Comparison of ENCODE assay signal across 30 cellular contexts in genomic region chr6:6505111-6505510, GRCh38.
DNase-seq lines count a peak whose midpoint lies in the region; ATAC-seq and TF ChIP-seq lines count a peak whose summit lies in the region.
"Had no signal": no experiment of that assay in that cellular context is flagged by ENCODE, and none has a peak within 500 bp of the region (broad histone marks: within the 10 kb centered on the region; RNA-seq: fewer than 3 reads in every experiment).

No MANE protein-coding gene starts in this region.

- peaks cover 16% of the 10 kb centered on the region for H3K9me3 Mint-ChIP-seq in MCF 10A (ENCODE audit: unreplicated experiment)
- no peaks in the 10 kb centered on the region for H3K9me3 Mint-ChIP-seq in dendritic cell treated with granulocyte-macrophage colony-stimulating factor and Interleukin-4, amounts not matched to agents 40 ng/mL and 50 ng/mL, for 4 days
- H3K9me3 Mint-ChIP-seq in stimulated activated naive B cell treated with anti-CD40 and anti-IgM and Interleukin-4, amounts not matched to agents 10 μg/mL and 1 μg/mL and 100 μg/mL, for 72 hours: peaks cover 0 to 1% of the 10 kb centered on the region in 2 donors
- no peaks in the 10 kb centered on the region for H3K9me3 Mint-ChIP-seq in activated CD4-positive, alpha-beta memory T cell treated with anti-CD3 and anti-CD28 coated beads for 36 hours
- H3K9me3 Mint-ChIP-seq: activated CD4-positive, alpha-beta T cell treated with anti-CD3 and anti-CD28 coated beads, Interleukin-2, amount 10 ng/mL, durations not matched to agents 24 days and 14 days; activated T-cell treated with anti-CD3 and anti-CD28 coated beads, Interleukin-2, amount 50 U/mL, for 24 hours; stimulated activated naive CD8-positive, alpha-beta T cell treated with anti-CD3 and anti-CD28 coated beads, Interleukin-15, Interleukin-2, amounts not matched to agents 100 ng/mL and 50 ng/mL, for 24 hours had no signal

- POLR2A ChIA-PET in MCF 10A (lab: Yijun Ruan, JAX): interaction anchor here (0.6 kb wide), 1 partner anchor 48 kb away, joined by 5 read pairs; no protein-coding TSS in a partner anchor
- POLR2A ChIA-PET in activated CD4-positive, alpha-beta memory T cell treated with anti-CD3 and anti-CD28 coated beads for 36 hours (lab: Charles Lee): no interaction called here

- H3K27me3 Mint-ChIP-seq in MCF 10A (ENCODE audit: insufficient read depth, unreplicated experiment): no peaks in the 10 kb centered on the region
- peaks cover 2% of the 10 kb centered on the region for H3K27me3 Mint-ChIP-seq in dendritic cell treated with granulocyte-macrophage colony-stimulating factor and Interleukin-4, amounts not matched to agents 40 ng/mL and 50 ng/mL, for 4 days
- peaks cover 0 to 6% of the 10 kb centered on the region in 2 donors for H3K27me3 Mint-ChIP-seq in stimulated activated naive B cell treated with anti-CD40 and anti-IgM and Interleukin-4, amounts not matched to agents 10 μg/mL and 1 μg/mL and 100 μg/mL, for 72 hours
- peaks cover 30% of the 10 kb centered on the region for H3K27me3 Mint-ChIP-seq in activated CD4-positive, alpha-beta memory T cell treated with anti-CD3 and anti-CD28 coated beads for 36 hours

- CTCF ChIA-PET in MCF 10A (lab: Yijun Ruan, JAX): no interaction called here
- CTCF ChIA-PET in activated CD4-positive, alpha-beta memory T cell treated with anti-CD3 and anti-CD28 coated beads for 36 hours (lab: Charles Lee): no interaction called here

- H3K9me3 ChIP-seq in breast epithelium (peaks cover 0 to 9% of the 10 kb centered on the region in 2 donors), OCI-LY1 (ENCODE audit: low read length) (peaks cover 11% of the 10 kb centered on the region; the same call in 1 of the 2 replicates)
- H3K9me3 ChIP-seq: left lung, SJCRH30, vagina had no signal

- no peaks in the 10 kb centered on the region for H3K4me1 Mint-ChIP-seq in MCF 10A (ENCODE audit: insufficient read depth, unreplicated experiment)
- H3K4me1 Mint-ChIP-seq in dendritic cell treated with granulocyte-macrophage colony-stimulating factor and Interleukin-4, amounts not matched to agents 40 ng/mL and 50 ng/mL, for 4 days (ENCODE audit: low read depth): peaks cover 68% of the 10 kb centered on the region
- peaks cover 2 to 5% of the 10 kb centered on the region in 2 donors for H3K4me1 Mint-ChIP-seq in stimulated activated naive B cell treated with anti-CD40 and anti-IgM and Interleukin-4, amounts not matched to agents 10 μg/mL and 1 μg/mL and 100 μg/mL, for 72 hours
- no peaks in the 10 kb centered on the region for H3K4me1 Mint-ChIP-seq in activated CD4-positive, alpha-beta memory T cell treated with anti-CD3 and anti-CD28 coated beads for 36 hours (ENCODE audit: low read depth)
- H3K4me1 Mint-ChIP-seq: activated CD4-positive, alpha-beta T cell treated with anti-CD3 and anti-CD28 coated beads, Interleukin-2, amount 10 ng/mL, durations not matched to agents 24 days and 14 days; CD4-positive, alpha-beta memory T cell; neural crest cell had no signal

- H3K4me1 ChIP-seq in breast epithelium: no peaks in the 10 kb centered on the region
- H3K4me1 ChIP-seq in OCI-LY1 (ENCODE audit: insufficient read depth, low read length, severe bottlenecking): peaks cover 4% of the 10 kb centered on the region
- H3K4me1 ChIP-seq: left lung, right atrium auricular region, SJCRH30, vagina had no signal

- H3K4me3 ChIP-seq in breast epithelium (no peak overlapping the region), OCI-LY1 (ENCODE audit: low read depth, low read length, poor library complexity, severe bottlenecking) (no peak overlapping the region)
- H3K4me3 ChIP-seq: left lung, right atrium auricular region, SJCRH30, smooth muscle cell, vagina had no signal

- H3K36me3 Mint-ChIP-seq in MCF 10A (ENCODE audit: insufficient read depth, unreplicated experiment): no peaks in the 10 kb centered on the region
- no peaks in the 10 kb centered on the region for H3K36me3 Mint-ChIP-seq in dendritic cell treated with granulocyte-macrophage colony-stimulating factor and Interleukin-4, amounts not matched to agents 40 ng/mL and 50 ng/mL, for 4 days (ENCODE audit: low read depth)
- H3K36me3 Mint-ChIP-seq in stimulated activated naive B cell treated with anti-CD40 and anti-IgM and Interleukin-4, amounts not matched to agents 10 μg/mL and 1 μg/mL and 100 μg/mL, for 72 hours: peaks cover 0 to 3% of the 10 kb centered on the region in 2 donors
- H3K36me3 Mint-ChIP-seq in activated CD4-positive, alpha-beta memory T cell treated with anti-CD3 and anti-CD28 coated beads for 36 hours: no peaks in the 10 kb centered on the region
- H3K36me3 Mint-ChIP-seq: activated naive CD8-positive, alpha-beta T cell; CD4-positive, alpha-beta memory T cell had no signal

- TF ChIP-seq CTCF in MCF 10A (IDR thresholded peaks at IDR 0.05; ENCODE audit: unreplicated experiment) (peak; percentile 11), breast epithelium (IDR thresholded peaks at IDR 0.05) (no peak), OCI-LY1 (IDR thresholded peaks at IDR 0.05; ENCODE audit: low read length) (peak; percentile 55; the same call in 1 of the 2 replicates)

- no TSS peak for BruUV-seq in MCF 10A (replicated peaks; lab: Mats Ljungman, UMichigan)

- H3K9ac ChIP-seq in OCI-LY1 (ENCODE audit: low read length): no peak overlapping the region

- H3K27ac Mint-ChIP-seq in MCF 10A (ENCODE audit: low read depth, unreplicated experiment): no peak overlapping the region
- peak overlapping the region; percentile 67 for H3K27ac Mint-ChIP-seq in dendritic cell treated with granulocyte-macrophage colony-stimulating factor and Interleukin-4, amounts not matched to agents 40 ng/mL and 50 ng/mL, for 4 days
- H3K27ac Mint-ChIP-seq in stimulated activated naive B cell treated with anti-CD40 and anti-IgM and Interleukin-4, amounts not matched to agents 10 μg/mL and 1 μg/mL and 100 μg/mL, for 72 hours: peak overlapping the region; percentile 38
- H3K27ac Mint-ChIP-seq in activated CD4-positive, alpha-beta memory T cell treated with anti-CD3 and anti-CD28 coated beads for 36 hours: no peak overlapping the region
- H3K27ac Mint-ChIP-seq: activated CD4-positive, alpha-beta T cell treated with anti-CD3 and anti-CD28 coated beads, Interleukin-2, amount 10 ng/mL, durations not matched to agents 24 days and 14 days; activated naive CD8-positive, alpha-beta T cell; activated T-cell treated with anti-CD3 and anti-CD28 coated beads, Interleukin-2, amount 50 U/mL, for 24 hours; CD4-positive, alpha-beta memory T cell; stimulated activated naive CD8-positive, alpha-beta T cell treated with anti-CD3 and anti-CD28 coated beads, Interleukin-15, Interleukin-2, amounts not matched to agents 100 ng/mL and 50 ng/mL, for 24 hours had no signal

- H3K27ac ChIP-seq in breast epithelium: no peak overlapping the region
- no peak overlapping the region for H3K27ac ChIP-seq in OCI-LY1 (ENCODE audit: low read depth, low read length, poor library complexity, severe bottlenecking)
- H3K27ac ChIP-seq: left lung, right atrium auricular region, SJCRH30, vagina, VCaP had no signal

- no peak overlapping the region for H2AFZ ChIP-seq in OCI-LY1 (ENCODE audit: low read length)

- no peak for ATAC-seq in stimulated activated naive B cell treated with anti-CD40 and anti-IgM and Interleukin-4, amounts not matched to agents 10 μg/mL and 1 μg/mL and 100 μg/mL, for 72 hours (replicated peaks)
- ATAC-seq: left lung had no signal

- no peaks in the 10 kb centered on the region for H3K9me2 ChIP-seq in OCI-LY1 (ENCODE audit: low read depth, low read length)

- H3K79me2 ChIP-seq in OCI-LY1 (ENCODE audit: insufficient read depth, low read length): no peaks in the 10 kb centered on the region

- no peak overlapping the region for H3K4me3 Mint-ChIP-seq in MCF 10A (ENCODE audit: unreplicated experiment)
- no peak overlapping the region for H3K4me3 Mint-ChIP-seq in dendritic cell treated with granulocyte-macrophage colony-stimulating factor and Interleukin-4, amounts not matched to agents 40 ng/mL and 50 ng/mL, for 4 days
- no peak overlapping the region for H3K4me3 Mint-ChIP-seq in stimulated activated naive B cell treated with anti-CD40 and anti-IgM and Interleukin-4, amounts not matched to agents 10 μg/mL and 1 μg/mL and 100 μg/mL, for 72 hours
- H3K4me3 Mint-ChIP-seq in activated CD4-positive, alpha-beta memory T cell treated with anti-CD3 and anti-CD28 coated beads for 36 hours: no peak overlapping the region
- H3K4me3 Mint-ChIP-seq: activated CD4-positive, alpha-beta T cell treated with anti-CD3 and anti-CD28 coated beads, Interleukin-2, amount 10 ng/mL, durations not matched to agents 24 days and 14 days; activated naive CD8-positive, alpha-beta T cell; activated T-cell treated with anti-CD3 and anti-CD28 coated beads, Interleukin-2, amount 50 U/mL, for 24 hours; neural crest cell; stimulated activated naive CD8-positive, alpha-beta T cell treated with anti-CD3 and anti-CD28 coated beads, Interleukin-15, Interleukin-2, amounts not matched to agents 100 ng/mL and 50 ng/mL, for 24 hours had no signal

- no peak overlapping the region for H3K4me2 ChIP-seq in OCI-LY1 (ENCODE audit: low read length)
- H3K4me2 ChIP-seq: smooth muscle cell had no signal

- intact Hi-C loops in MCF 10A (cut with micrococcal nuclease): no loop called here
- intact Hi-C loops in breast epithelium (cut with DNase I; ENCODE audit: low total_unique reads): no loop called here
- intact Hi-C loops in dendritic cell treated with granulocyte-macrophage colony-stimulating factor and Interleukin-4, amounts not matched to agents 40 ng/mL and 50 ng/mL, for 4 days (cut with micrococcal nuclease): no loop called here
- intact Hi-C loops in activated CD4-positive, alpha-beta memory T cell treated with anti-CD3 and anti-CD28 coated beads for 36 hours (cut with micrococcal nuclease): no loop called here

- no peaks in the 10 kb centered on the region for H4K20me1 ChIP-seq in OCI-LY1 (ENCODE audit: insufficient read depth, low read length)

- H3K36me3 ChIP-seq in breast epithelium (no peaks in the 10 kb centered on the region), OCI-LY1 (ENCODE audit: insufficient read depth, low read length) (no peaks in the 10 kb centered on the region)
- H3K36me3 ChIP-seq: left lung, right atrium auricular region, SJCRH30, vagina had no signal

- no peaks in the 10 kb centered on the region for H3F3A ChIP-seq in OCI-LY1 (ENCODE audit: insufficient read depth, low read length)

- no peaks in the 10 kb centered on the region for H3K27me3 ChIP-seq in breast epithelium
- H3K27me3 ChIP-seq in OCI-LY1 (ENCODE audit: insufficient read depth, low read length): no peaks in the 10 kb centered on the region
- H3K27me3 ChIP-seq: left lung, right atrium auricular region, SJCRH30, vagina had no signal

- no peak for TF ChIP-seq POLR2A in breast epithelium (IDR thresholded peaks at IDR 0.05)

- peak; percentile 8 for DNase-seq in MCF 10A (ENCODE audit: unreplicated experiment)
- no peak for DNase-seq in breast epithelium (ENCODE audit: low spot score in 2 of 2)
- no peak for DNase-seq in stimulated activated naive B cell treated with anti-CD40 and anti-IgM and Interleukin-4, amounts not matched to agents 10 μg/mL and 1 μg/mL and 100 μg/mL, for 72 hours
- DNase-seq in activated CD4-positive, CD25-positive, alpha-beta regulatory T cell treated with anti-CD3 and anti-CD28 coated beads, Interleukin-2, amount 50 U/mL, for 72 hours: no peak
- no peak for DNase-seq in 8988T
- no peak for DNase-seq in activated CD4-positive, alpha-beta memory T cell treated with anti-CD3 and anti-CD28 coated beads for 36 hours
- DNase-seq: activated CD4-positive, alpha-beta T cell treated with anti-CD3 and anti-CD28 coated beads, Interleukin-2, amount 10 ng/mL, durations not matched to agents 24 days and 14 days; activated effector memory CD4-positive, alpha-beta T cell treated with anti-CD3 and anti-CD28 coated beads, Interleukin-2, amount 50 U/mL, for 16 hours; activated T-cell treated with anti-CD3 and anti-CD28 coated beads, Interleukin-2, amount 50 U/mL, for 24 hours; CD4-positive, alpha-beta memory T cell; effector CD4-positive, alpha-beta T cell; KBM-7; left lung; mesenchymal stem cell; MM.1S; NCI-H1417; NCI-H2029 treated with DMSO at 0.1 percent for 48 hours; NCI-H524 treated with DMSO at 0.1 percent for 48 hours; SJCRH30; stimulated activated CD4-positive, alpha-beta T cell treated with anti-CD3 and anti-CD28 coated beads, Interleukin-1b, Interleukin-23, amount 100 ng/mL, for 48 hours; T-helper 9 cell had no signal

Comparison
In these comparisons a context has a peak if more than half of its experiments do, and no peak if none do; other contexts are left out.
1. CTCF ChIP-seq: peak in MCF 10A (single experiment) and OCI-LY1 (single experiment); none in breast epithelium (0 of 3).
2. H3K27ac Mint-ChIP-seq: peak in dendritic cell treated with granulocyte-macrophage colony-stimulating factor and Interleukin-4, amounts not matched to agents 40 ng/mL and 50 ng/mL, for 4 days (single experiment) and stimulated activated naive B cell treated with anti-CD40 and anti-IgM and Interleukin-4, amounts not matched to agents 10 μg/mL and 1 μg/mL and 100 μg/mL, for 72 hours (single experiment); none in MCF 10A (single experiment) and activated CD4-positive, alpha-beta memory T cell treated with anti-CD3 and anti-CD28 coated beads for 36 hours (single experiment).